ENCODE assay signal across 15 cellular contexts in the genomic region with DNA sequence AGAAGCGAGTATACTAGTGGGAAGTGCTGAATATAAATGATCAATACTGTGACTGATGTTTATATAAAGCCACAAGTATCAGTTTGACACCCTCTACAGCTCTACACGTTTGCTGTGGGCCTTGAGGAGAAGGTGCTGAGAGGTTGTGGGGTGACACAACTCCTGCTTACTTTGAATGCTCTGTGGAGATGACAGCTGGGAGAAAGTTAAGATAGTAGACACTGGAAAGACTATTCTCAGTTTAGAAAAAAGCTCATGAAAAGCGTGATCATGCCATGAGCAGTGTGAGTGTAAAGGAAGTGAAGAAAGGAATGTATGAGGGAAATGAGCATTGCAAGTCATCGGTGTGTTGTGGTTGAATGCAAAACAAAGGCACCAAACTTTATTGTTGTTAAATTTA.
DNase-seq lines count a peak whose midpoint lies in the region; ATAC-seq and TF ChIP-seq lines count a peak whose summit lies in the region.
"Had no signal": no experiment of that assay in that cellular context is flagged by ENCODE, and none has a peak within 500 bp of the region (broad histone marks: within the 10 kb centered on the region; RNA-seq: fewer than 3 reads in every experiment).

No MANE protein-coding gene starts in this region.

- H3K9me3 Mint-ChIP-seq in activated CD8-positive, alpha-beta T cell treated with anti-CD3 and anti-CD28 coated beads, Interleukin-2, amount 10 ng/mL, durations not matched to agents 7 days and 5 days (ENCODE audit: insufficient read depth) = peaks cover 26% of the 10 kb centered on the region
- peaks cover 19 to 20% of the 10 kb centered on the region in 2 donors for H3K9me3 Mint-ChIP-seq in stimulated activated naive CD8-positive, alpha-beta T cell treated with anti-CD3 and anti-CD28 coated beads, Interleukin-15, amount 100 ng/mL, for 72 hours

- no peak overlapping the region for H2AK5ac ChIP-seq in mesendoderm (ENCODE audit: low read length)

- CTCF ChIA-PET in activated CD8-positive, alpha-beta T cell treated with anti-CD3 and anti-CD28 coated beads, Interleukin-2, amount 10 ng/mL, durations not matched to agents 7 days and 5 days (lab: Charles Lee) = interaction anchor here (2.3 kb wide), 1 partner anchor 9 kb away, joined by 7 read pairs; no protein-coding TSS in a partner anchor

- ATAC-seq in Right ventricle myocardium superior (ENCODE audit: poor library complexity) = peak; percentile 71
- ATAC-seq in activated CD8-positive, alpha-beta T cell treated with anti-CD3 and anti-CD28 coated beads, Interleukin-2, amount 10 ng/mL, durations not matched to agents 7 days and 5 days = no peak
- ATAC-seq in left ventricle myocardium superior = peak; percentile 81
- peak; percentile 68 for ATAC-seq in stimulated activated naive CD8-positive, alpha-beta T cell treated with anti-CD3 and anti-CD28 coated beads, Interleukin-15, amount 100 ng/mL, for 72 hours
- no peak for ATAC-seq in GM18502 (IDR thresholded peaks at IDR 0.05; ENCODE audit: poor library complexity, unreplicated experiment)

- no CpG with 5 or more reads among the region's 4 CpGs for WGBS in mesendoderm (ENCODE audit: extremely low coverage, insufficient coverage, low lambda C conversion rate)

- no peak overlapping the region for H3K23ac ChIP-seq in mesendoderm (ENCODE audit: low read length)

- no peak overlapping the region for H3K4me3 ChIP-seq in left ventricle myocardium inferior
- H3K4me3 ChIP-seq in mesendoderm (ENCODE audit: low read length) = no peak overlapping the region

- peak overlapping the region; percentile 59 for H3K27ac Mint-ChIP-seq in activated CD8-positive, alpha-beta T cell treated with anti-CD3 and anti-CD28 coated beads, Interleukin-2, amount 10 ng/mL, durations not matched to agents 7 days and 5 days
- H3K27ac Mint-ChIP-seq in stimulated activated naive CD8-positive, alpha-beta T cell treated with anti-CD3 and anti-CD28 coated beads, Interleukin-15, amount 100 ng/mL, for 72 hours = no peak overlapping the region
- H3K27ac Mint-ChIP-seq: HFFc6 had no signal

- H4K8ac ChIP-seq in mesendoderm (ENCODE audit: low read depth, low read length) = no peak overlapping the region

- peaks cover 15% of the 10 kb centered on the region for H3K4me1 Mint-ChIP-seq in activated CD8-positive, alpha-beta T cell treated with anti-CD3 and anti-CD28 coated beads, Interleukin-2, amount 10 ng/mL, durations not matched to agents 7 days and 5 days (ENCODE audit: low read depth)
- H3K4me1 Mint-ChIP-seq in stimulated activated naive CD8-positive, alpha-beta T cell treated with anti-CD3 and anti-CD28 coated beads, Interleukin-15, amount 100 ng/mL, for 72 hours = peaks cover 19% of the 10 kb centered on the region

- no peak overlapping the region for H3K56ac ChIP-seq in mesendoderm (ENCODE audit: low read length)

- intact Hi-C loops in Right ventricle myocardium superior (cut with DNase I) (no loop called here), left ventricle myocardium inferior (cut with micrococcal nuclease) (no loop called here), left ventricle myocardium superior (cut with micrococcal nuclease) (no loop called here)

- H3K4me2 ChIP-seq in mesendoderm (ENCODE audit: low read length) = no peak overlapping the region

- H3K18ac ChIP-seq in mesendoderm (ENCODE audit: low read length) = no peak overlapping the region

- H3K36me3 ChIP-seq in left ventricle myocardium inferior (peaks cover 72% of the 10 kb centered on the region), mesendoderm (ENCODE audit: control insufficient read depth, insufficient read depth, low read length) (no peaks in the 10 kb centered on the region)

- no peak overlapping the region for H3K4me3 Mint-ChIP-seq in activated CD8-positive, alpha-beta T cell treated with anti-CD3 and anti-CD28 coated beads, Interleukin-2, amount 10 ng/mL, durations not matched to agents 7 days and 5 days
- no peak overlapping the region for H3K4me3 Mint-ChIP-seq in stimulated activated naive CD8-positive, alpha-beta T cell treated with anti-CD3 and anti-CD28 coated beads, Interleukin-15, amount 100 ng/mL, for 72 hours
- H3K4me3 Mint-ChIP-seq: HFFc6, IgD-negative memory B cell had no signal

- TF ChIP-seq CTCF in left ventricle myocardium inferior (IDR thresholded peaks at IDR 0.05; ENCODE audit: borderline replicate concordance) = no peak

- H3K79me2 ChIP-seq in mesendoderm (ENCODE audit: control insufficient read depth, insufficient read depth, low read length) = no peaks in the 10 kb centered on the region

- H3K9ac ChIP-seq in mesendoderm (ENCODE audit: low read length) = no peak overlapping the region

- peaks cover 35% of the 10 kb centered on the region for H3K9me3 ChIP-seq in left ventricle myocardium inferior (replicated peaks)

- H2BK15ac ChIP-seq in mesendoderm (replicated peaks; ENCODE audit: low read depth) = no peak overlapping the region

- DNase-seq in Right ventricle myocardium superior (no peak), left ventricle myocardium inferior (no peak), left ventricle myocardium superior (no peak), AG08396 (ENCODE audit: low spot score) (no peak), mesendoderm (no peak)
- no peak for DNase-seq in activated CD8-positive, alpha-beta T cell treated with anti-CD3 and anti-CD28 coated beads, Interleukin-2, amount 10 ng/mL, durations not matched to agents 7 days and 5 days
- DNase-seq in stimulated activated naive CD8-positive, alpha-beta T cell treated with anti-CD3 and anti-CD28 coated beads, Interleukin-15, amount 100 ng/mL, for 72 hours = no peak
- DNase-seq: GDM1, HFFc6, hypothalamus, NCI-H1092, SW 1271 had no signal

- H2BK120ac ChIP-seq in mesendoderm (ENCODE audit: low read depth, low read length) = no peak overlapping the region

- no peak overlapping the region for H3K4ac ChIP-seq in mesendoderm (ENCODE audit: low read depth, low read length)

- H3K27me3 Mint-ChIP-seq in activated CD8-positive, alpha-beta T cell treated with anti-CD3 and anti-CD28 coated beads, Interleukin-2, amount 10 ng/mL, durations not matched to agents 7 days and 5 days (ENCODE audit: low read depth) = no peaks in the 10 kb centered on the region
- H3K27me3 Mint-ChIP-seq in stimulated activated naive CD8-positive, alpha-beta T cell treated with anti-CD3 and anti-CD28 coated beads, Interleukin-15, amount 100 ng/mL, for 72 hours = no peaks in the 10 kb centered on the region
- H3K27me3 Mint-ChIP-seq: IgD-negative memory B cell had no signal

- no peaks in the 10 kb centered on the region for H3K79me1 ChIP-seq in mesendoderm (ENCODE audit: low read length)

- H3K27ac ChIP-seq in left ventricle myocardium inferior (replicated peaks) = no peak overlapping the region
- no peak overlapping the region for H3K27ac ChIP-seq in mesendoderm (ENCODE audit: low read depth, low read length)
- H3K27ac ChIP-seq: VCaP had no signal

- no peak overlapping the region for H2BK5ac ChIP-seq in mesendoderm (ENCODE audit: low read length)

- peaks cover 77% of the 10 kb centered on the region for H3K36me3 Mint-ChIP-seq in activated CD8-positive, alpha-beta T cell treated with anti-CD3 and anti-CD28 coated beads, Interleukin-2, amount 10 ng/mL, durations not matched to agents 7 days and 5 days (ENCODE audit: low read depth)

- POLR2A ChIA-PET in activated CD8-positive, alpha-beta T cell treated with anti-CD3 and anti-CD28 coated beads, Interleukin-2, amount 10 ng/mL, durations not matched to agents 7 days and 5 days (lab: Charles Lee) = no interaction called here

- H4K5ac ChIP-seq in mesendoderm (ENCODE audit: low read length) = no peak overlapping the region

- H3K4me1 ChIP-seq in left ventricle myocardium inferior (no peaks in the 10 kb centered on the region), mesendoderm (ENCODE audit: control insufficient read depth, low read depth, low read length) (no peaks in the 10 kb centered on the region)

- H3K27me3 ChIP-seq in left ventricle myocardium inferior (ENCODE audit: low read depth) (no peaks in the 10 kb centered on the region), mesendoderm (ENCODE audit: insufficient read depth, low read length, poor library complexity) (no peaks in the 10 kb centered on the region)

Comparison
In these comparisons a context has a peak if more than half of its experiments do, and no peak if none do; other contexts are left out.
1. ATAC-seq: peak in Right ventricle myocardium superior (single experiment), left ventricle myocardium superior (single experiment) and stimulated activated naive CD8-positive, alpha-beta T cell treated with anti-CD3 and anti-CD28 coated beads, Interleukin-15, amount 100 ng/mL, for 72 hours (single experiment); none in activated CD8-positive, alpha-beta T cell treated with anti-CD3 and anti-CD28 coated beads, Interleukin-2, amount 10 ng/mL, durations not matched to agents 7 days and 5 days (single experiment) and GM18502 (single experiment).